1 cellular context compared by ENCODE assay signal in genomic region chr18:41096504-41096903, GRCh38.
TF ChIP-seq lines count a peak whose summit lies in the region.

No MANE protein-coding gene starts in this region.

TF ChIP-seq in H1, 55 proteins besides CTCF, POLR2A, EP300 and RAD21 (continued from another document):
- TF ChIP-seq SP4 (IDR thresholded peaks at IDR 0.05; ENCODE audit: low read length) (no peak), CREB1 (IDR thresholded peaks at IDR 0.05) (no peak), SIN3A (conservative IDR thresholded peaks at IDR 0.05 in 1 of 2, IDR thresholded peaks at IDR 0.05 in 1 of 2; ENCODE audit: low read depth in 1 of 2, low read length in 2 of 2) (no peak), ATF2 (IDR thresholded peaks at IDR 0.05; ENCODE audit: low read length) (no peak), CBX8 (IDR thresholded peaks at IDR 0.05; ENCODE audit: borderline replicate concordance, low read depth, low read length) (no peak), CHD2 (IDR thresholded peaks at IDR 0.05; ENCODE audit: low read length) (no peak), MAFK (IDR thresholded peaks at IDR 0.05; ENCODE audit: low read depth, low read length) (no peak)
